Comparison of ENCODE assay signal across 20 cellular contexts in the genomic region with DNA sequence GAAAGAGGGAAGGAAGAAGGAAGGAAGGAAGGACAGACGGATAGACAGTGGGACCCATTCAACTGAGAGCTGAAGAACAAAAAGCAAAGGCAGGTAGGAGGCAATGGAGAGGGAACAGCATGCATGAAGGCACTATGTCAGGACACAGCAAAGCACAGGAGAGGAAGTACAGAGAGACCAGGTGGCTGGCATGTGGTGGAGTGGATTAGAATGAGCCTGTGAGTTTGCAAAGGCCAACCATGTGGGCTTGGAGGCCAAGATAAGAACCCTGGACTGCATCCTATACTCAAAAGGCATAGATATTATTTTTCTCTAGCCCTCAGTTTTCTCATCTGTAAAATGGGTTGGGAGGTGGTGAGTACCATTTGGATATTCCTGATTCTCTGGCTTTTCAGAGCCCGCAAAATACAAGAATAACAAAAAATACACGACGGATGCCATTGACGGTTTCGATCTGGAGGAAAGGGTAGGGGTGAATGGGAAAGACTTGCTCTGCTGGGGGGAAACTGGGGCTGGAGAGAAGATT.
DNase-seq lines count a peak whose midpoint lies in the region; FAIRE-seq and TF ChIP-seq lines count a peak whose summit lies in the region.
"Had no signal": no experiment of that assay in that cellular context is flagged by ENCODE, and none has a peak within 500 bp of the region (broad histone marks: within the 10 kb centered on the region; RNA-seq: fewer than 3 reads in every experiment).

No MANE protein-coding gene starts in this region.

- H4K91ac ChIP-seq in H1 (replicated peaks; ENCODE audit: insufficient read length, low read length) = no peak overlapping the region

- TF ChIP-seq CTCF in H1 (IDR thresholded peaks at IDR 0.05; ENCODE audit: control extremely low read depth in 1 of 3, insufficient read depth in 1 of 3, low read depth in 1 of 3, low read length in 3 of 3) = no peak

- no peaks in the 10 kb centered on the region for H3K9me3 ChIP-seq in H1 (ENCODE audit: insufficient read depth in 2 of 2, low read depth in 1 of 2, low read length in 1 of 2)
- H3K9me3 ChIP-seq: A549; BLaER1 treated with 17β-estradiol and CSF1 and Interleukin-3, amounts not matched to agents 10 nM and 100 nM; Caco-2 had no signal

- no peak overlapping the region for H2BK15ac ChIP-seq in H1 (ENCODE audit: low read length)

- H3K4me3 ChIP-seq in H1 (ENCODE audit: extremely low read depth in 1 of 4, insufficient read depth in 2 of 4, low read depth in 3 of 4, low read length in 4 of 4) = no peak overlapping the region
- H3K4me3 ChIP-seq: A549; BLaER1 treated with 17β-estradiol and CSF1 and Interleukin-3, amounts not matched to agents 10 nM and 100 nM; GM12878 had no signal

- H2BK5ac ChIP-seq in H1 (ENCODE audit: low read depth, low read length) = no peak overlapping the region

- H4K20me1 ChIP-seq in H1 (replicated peaks in 1 of 2; ENCODE audit: control insufficient read depth in 1 of 2, insufficient read depth in 2 of 2, low read length in 2 of 2) = no peaks in the 10 kb centered on the region

- H4K5ac ChIP-seq in H1 (ENCODE audit: insufficient read length, low read depth, low read length) = no peak overlapping the region

- in situ Hi-C loops in G401 (cut with HindIII; ENCODE audit: low sequenced_read_pairs) = loop anchor here (5.0 kb wide), 1 partner anchor 35 kb away; no protein-coding TSS in a partner anchor

- peaks cover 5 to 26% (median 11%) of the 10 kb centered on the region in 4 experiments; a peak in 6 of 7 replicates for H3K4me1 ChIP-seq in H1 (replicated peaks in 1 of 4; ENCODE audit: control insufficient read depth in 3 of 4, insufficient read depth in 4 of 4, low read length in 3 of 4)
- H3K4me1 ChIP-seq: A549; BLaER1 treated with 17β-estradiol and CSF1 and Interleukin-3, amounts not matched to agents 10 nM and 100 nM; Caco-2 had no signal

- peak overlapping the region; percentile 23; the same call in 1 of the 2 replicates for H2BK20ac ChIP-seq in H1 (ENCODE audit: low read length)

- no peak overlapping the region for H3K4ac ChIP-seq in H1 (replicated peaks; ENCODE audit: insufficient read length, low read depth, low read length)

- H3K79me2 ChIP-seq in H1 (ENCODE audit: control insufficient read depth in 1 of 2, insufficient read depth in 2 of 2, low read length in 2 of 2) = no peaks in the 10 kb centered on the region

- peak; percentile 15 to 49 for DNase-seq in NCI-H524 (lab: John Stamatoyannopoulos, UW)
- DNase-seq in NCI-H524 treated with DMSO at 0.1 percent for 48 hours (lab: John Stamatoyannopoulos, UW) = no peak
- peak; percentile 2 for DNase-seq in G401 (ENCODE audit: low spot score)
- DNase-seq in H1 (ENCODE audit: low read depth in 1 of 2, low spot score in 2 of 2) = no peak
- DNase-seq in NK-92 treated with Interleukin-12 subunit alpha and Interleukin-12 subunit beta, amount 100 ng/mL, for 24 hours (lab: John Stamatoyannopoulos, UW) = no peak
- no peak for DNase-seq in UCSD-AML1 (lab: John Stamatoyannopoulos, UW; ENCODE audit: unreplicated experiment)
- DNase-seq: AML-193; Caco-2; CD4-positive, alpha-beta T cell; CD8-positive, alpha-beta T cell; DMS79 treated with DMSO at 0.1 percent for 48 hours; GDM1 had no signal

- H3K4me2 ChIP-seq in H1 (ENCODE audit: insufficient read depth in 1 of 2, low read depth in 2 of 2, low read length in 2 of 2) = no peak overlapping the region
- H3K4me2 ChIP-seq: A549; BLaER1 treated with 17β-estradiol and CSF1 and Interleukin-3, amounts not matched to agents 10 nM and 100 nM had no signal

- no peak for TF ChIP-seq RAD21 in H1 (IDR thresholded peaks at IDR 0.05 in 1 of 2, conservative IDR thresholded peaks at IDR 0.05 in 1 of 2; ENCODE audit: low read depth in 2 of 2, low read length in 2 of 2)

- CTCF ChIA-PET in H1 (lab: Charles Lee; ENCODE audit: partially characterized antibody) = interaction anchor here (0.7 to 1.5 kb wide), 2 partner anchors 239 to 268 kb away, joined by 3 to 5 read pairs; no protein-coding TSS in a partner anchor

- H3K23ac ChIP-seq in H1 (ENCODE audit: insufficient read length) = no peak overlapping the region

- POLR2A ChIA-PET in H1 (lab: Charles Lee; ENCODE audit: partially characterized antibody) = no interaction called here

- no peak overlapping the region for H3K9ac ChIP-seq in H1 (replicated peaks in 1 of 4; ENCODE audit: extremely low read depth in 1 of 4, low read depth in 3 of 4, low read length in 3 of 4)
- H3K9ac ChIP-seq: BLaER1 treated with 17β-estradiol and CSF1 and Interleukin-3, amounts not matched to agents 10 nM and 100 nM had no signal

- no peaks in the 10 kb centered on the region for H3K79me1 ChIP-seq in H1 (ENCODE audit: low read depth, low read length)

- H2BK12ac ChIP-seq in H1 (ENCODE audit: low read depth, low read length) = no peak overlapping the region

- H3K27me3 ChIP-seq in H1 (replicated peaks in 1 of 4; ENCODE audit: control insufficient read depth in 3 of 4, extremely low read depth in 1 of 4, insufficient read depth in 3 of 4, low read length in 3 of 4) = no peaks in the 10 kb centered on the region

- H3K36me3 ChIP-seq in H1 (ENCODE audit: control insufficient read depth in 2 of 4, insufficient read depth in 4 of 4, low read length in 3 of 4) = no peaks in the 10 kb centered on the region
- H3K36me3 ChIP-seq: BLaER1 treated with 17β-estradiol and CSF1 and Interleukin-3, amounts not matched to agents 10 nM and 100 nM had no signal

- no peak overlapping the region for H2BK120ac ChIP-seq in H1 (replicated peaks; ENCODE audit: low read depth, low read length)

- H3K18ac ChIP-seq in H1 (ENCODE audit: extremely low read depth, low read length) = no peak overlapping the region

- no peak overlapping the region for H3K27ac ChIP-seq in H1 (ENCODE audit: low read depth, low read length)
- H3K27ac ChIP-seq: 22Rv1; A549; BLaER1 treated with 17β-estradiol and CSF1 and Interleukin-3, amounts not matched to agents 10 nM and 100 nM; C4-2B had no signal

- no peak for TF ChIP-seq EP300 in H1 (IDR thresholded peaks at IDR 0.05; ENCODE audit: borderline replicate concordance in 1 of 2, low read depth in 2 of 2, low read length in 2 of 2)

- H3K56ac ChIP-seq in H1 (replicated peaks; ENCODE audit: insufficient read length, low read depth, low read length) = no peak overlapping the region

- no peak overlapping the region for H3K14ac ChIP-seq in H1 (ENCODE audit: insufficient read length)

- no peaks in the 10 kb centered on the region; the same call in 1 of the 2 replicates for H3K23me2 ChIP-seq in H1 (ENCODE audit: low read depth, low read length)

- H2AK5ac ChIP-seq in H1 (ENCODE audit: low read depth, low read length) = 0 out of 2 replicates have a peak overlapping the region, but pooled peaks have one; percentile 57

- no peak overlapping the region for H2AFZ ChIP-seq in H1 (ENCODE audit: low read length)

- FAIRE-seq in H1 (lab: Jason Lieb, UNC) = no peak
- FAIRE-seq: A549, D721Med, GM12878, GM12892, GM18507 had no signal

- TF ChIP-seq POLR2A in H1 (IDR thresholded peaks at IDR 0.05; ENCODE audit: control extremely low read depth in 1 of 2, low read depth in 2 of 2, low read length in 2 of 2) = no peak

- 96% methylated on average over 6 of the region's 6 CpGs; no CpG with 5 or more reads in 1 of the 2 experiments for WGBS in H1 (ENCODE audit: extremely low coverage in 1 of 2, insufficient coverage in 1 of 2, insufficient read length in 1 of 2, insufficient replicate concordance in 2 of 2, low coverage in 1 of 2, low lambda C conversion rate in 2 of 2, missing lambda C conversion rate in 1 of 2), 2 experiments

- H4K8ac ChIP-seq in H1 (ENCODE audit: extremely low read depth, insufficient read depth, low read length) = no peak overlapping the region

TF ChIP-seq in H1, 55 proteins besides CTCF, POLR2A, EP300 and RAD21:
- no peak for TF ChIP-seq ASH2L (IDR thresholded peaks at IDR 0.05; ENCODE audit: low read length)
- TF ChIP-seq MAFK (IDR thresholded peaks at IDR 0.05; ENCODE audit: low read depth, low read length) = no peak
- TF ChIP-seq NANOG (IDR thresholded peaks at IDR 0.05; ENCODE audit: insufficient read depth, low read depth, low read length, poor library complexity, severe bottlenecking) = no peak
- no peak for TF ChIP-seq SAP30 (IDR thresholded peaks at IDR 0.05; ENCODE audit: insufficient read depth, insufficient replicate concordance, low read length)
- no peak for TF ChIP-seq TBP (IDR thresholded peaks at IDR 0.05; ENCODE audit: low read depth, low read length)
- TF ChIP-seq RXRA (IDR thresholded peaks at IDR 0.05; ENCODE audit: insufficient read depth, low read depth, low read length) = no peak
- TF ChIP-seq RNF2 (IDR thresholded peaks at IDR 0.05; ENCODE audit: borderline replicate concordance, low read depth, low read length, missing control alignments, poor library complexity, severe bottlenecking) = no peak

Comparison
In these comparisons a context has a peak if more than half of its experiments do, and no peak if none do; other contexts are left out.
1. DNase-seq: peak in NCI-H524 (2 of 2) and G401 (single experiment); none in NCI-H524 treated with DMSO at 0.1 percent for 48 hours (single experiment), H1 (0 of 2), NK-92 treated with Interleukin-12 subunit alpha and Interleukin-12 subunit beta, amount 100 ng/mL, for 24 hours (single experiment) and UCSD-AML1 (single experiment).